8 cellular contexts compared by ENCODE assay signal in the genomic region with DNA sequence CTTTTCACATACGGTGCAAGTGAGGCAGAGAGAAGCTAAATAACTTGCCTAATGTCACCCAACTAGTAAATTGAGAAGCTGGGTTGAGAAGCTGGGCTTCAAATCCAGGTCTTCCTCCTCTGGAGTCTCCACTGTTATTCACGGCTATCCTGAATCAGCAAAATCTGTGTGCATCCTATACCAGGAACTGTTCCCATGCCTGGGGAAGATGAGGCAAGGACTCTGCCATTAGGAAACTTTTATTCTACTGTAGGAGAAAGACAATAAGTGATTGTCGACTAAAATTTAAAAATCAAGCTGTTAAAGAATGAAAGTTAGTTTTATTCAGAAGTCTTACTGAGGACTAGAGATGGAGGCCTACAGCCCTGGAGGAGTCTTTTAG. TPM values are rescaled to one million over a fixed set of nuclear protein-coding genes. Genes with fewer than 3 reads are reported as not detected.
A peak's percentile ranks its signal among the peaks of the same experiment; 100 is the strongest.
DNase-seq lines count a peak whose midpoint lies in the region; ATAC-seq lines count a peak whose summit lies in the region.

No MANE protein-coding gene starts in this region.

- peaks cover 0 to 23% (median 7%) of the 10 kb centered on the region in 5 donors for H3K4me1 ChIP-seq in subcutaneous abdominal adipose tissue (ENCODE audit: control insufficient read depth in 5 of 5, insufficient read depth in 5 of 5, low read length in 5 of 5)

- peak overlapping the region in 3 of 5 donors; percentile 74 to 84 (median 79) for H3K9ac ChIP-seq in subcutaneous abdominal adipose tissue (ENCODE audit: low read length in 5 of 5)

- H3K4me3 ChIP-seq in subcutaneous abdominal adipose tissue (ENCODE audit: low read depth in 1 of 5, low read length in 5 of 5): peak overlapping the region; percentile 62 to 95 (median 76)

- no peaks in the 10 kb centered on the region for H3K9me3 ChIP-seq in subcutaneous abdominal adipose tissue (ENCODE audit: control insufficient read depth in 5 of 5, low read length in 5 of 5)

- no peaks in the 10 kb centered on the region for H3K36me3 ChIP-seq in subcutaneous abdominal adipose tissue (ENCODE audit: control insufficient read depth in 5 of 5, insufficient read depth in 5 of 5, low read length in 5 of 5)

- no peaks in the 10 kb centered on the region for H3K9me3 Mint-ChIP-seq in T-helper 1 cell treated with Interleukin-12 subunit alpha and Interleukin-12 subunit beta and Interleukin-4 antibody, amounts not matched to agents 30 μg/mL and 1 μg/mL, for 36 hours
- no peaks in the 10 kb centered on the region for H3K9me3 Mint-ChIP-seq in activated T-helper 17 cell treated with anti-CD3 and anti-CD28 coated beads, Interleukin-2, amount 50 U/mL, for 72 hours
- no peaks in the 10 kb centered on the region for H3K9me3 Mint-ChIP-seq in immature natural killer cell

- DNase-seq in T-helper 1 cell (no peak), immature natural killer cell (no peak), DMS153 treated with DMSO at 0.1 percent for 48 hours (lab: John Stamatoyannopoulos, UW; ENCODE audit: unreplicated experiment) (no peak)

- H3K4me1 Mint-ChIP-seq in T-helper 1 cell treated with Interleukin-12 subunit alpha and Interleukin-12 subunit beta and Interleukin-4 antibody, amounts not matched to agents 30 μg/mL and 1 μg/mL, for 36 hours (ENCODE audit: low read depth): peaks cover 13% of the 10 kb centered on the region
- peaks cover 14% of the 10 kb centered on the region for H3K4me1 Mint-ChIP-seq in activated T-helper 17 cell treated with anti-CD3 and anti-CD28 coated beads, Interleukin-2, amount 50 U/mL, for 72 hours
- peaks cover 30 to 39% of the 10 kb centered on the region in 2 donors for H3K4me1 Mint-ChIP-seq in immature natural killer cell

- no peak for ATAC-seq in activated T-helper 17 cell treated with anti-CD3 and anti-CD28 coated beads, Interleukin-2, amount 50 U/mL, for 72 hours (replicated peaks)
- ATAC-seq in HG03175 (IDR thresholded peaks at IDR 0.05; ENCODE audit: unreplicated experiment): no peak
- no peak for ATAC-seq in HG03159 (IDR thresholded peaks at IDR 0.05; ENCODE audit: unreplicated experiment)

- H3K27ac Mint-ChIP-seq in T-helper 1 cell treated with Interleukin-12 subunit alpha and Interleukin-12 subunit beta and Interleukin-4 antibody, amounts not matched to agents 30 μg/mL and 1 μg/mL, for 36 hours: peak overlapping the region; percentile 73
- H3K27ac Mint-ChIP-seq in activated T-helper 17 cell treated with anti-CD3 and anti-CD28 coated beads, Interleukin-2, amount 50 U/mL, for 72 hours: peak overlapping the region; percentile 80
- peak overlapping the region; percentile 76 to 95 (median 92) for H3K27ac Mint-ChIP-seq in immature natural killer cell

- peak overlapping the region; percentile 57 for H3K27ac ChIP-seq in subcutaneous abdominal adipose tissue (ENCODE audit: low read depth, low read length)

- no peaks in the 10 kb centered on the region for H3K36me3 Mint-ChIP-seq in T-helper 1 cell treated with Interleukin-12 subunit alpha and Interleukin-12 subunit beta and Interleukin-4 antibody, amounts not matched to agents 30 μg/mL and 1 μg/mL, for 36 hours (ENCODE audit: low read depth)
- H3K36me3 Mint-ChIP-seq in activated T-helper 17 cell treated with anti-CD3 and anti-CD28 coated beads, Interleukin-2, amount 50 U/mL, for 72 hours (ENCODE audit: low read depth): no peaks in the 10 kb centered on the region
- peaks cover 0 to 5% (median 0%) of the 10 kb centered on the region in 3 donors for H3K36me3 Mint-ChIP-seq in immature natural killer cell

- peak overlapping the region; percentile 95 for H3K4me3 Mint-ChIP-seq in T-helper 1 cell treated with Interleukin-12 subunit alpha and Interleukin-12 subunit beta and Interleukin-4 antibody, amounts not matched to agents 30 μg/mL and 1 μg/mL, for 36 hours
- peak overlapping the region; percentile 94 for H3K4me3 Mint-ChIP-seq in activated T-helper 17 cell treated with anti-CD3 and anti-CD28 coated beads, Interleukin-2, amount 50 U/mL, for 72 hours
- peak overlapping the region; percentile 96 to 97 (median 96) for H3K4me3 Mint-ChIP-seq in immature natural killer cell

- no peaks in the 10 kb centered on the region for H3K27me3 Mint-ChIP-seq in T-helper 1 cell treated with Interleukin-12 subunit alpha and Interleukin-12 subunit beta and Interleukin-4 antibody, amounts not matched to agents 30 μg/mL and 1 μg/mL, for 36 hours (ENCODE audit: low read depth)
- H3K27me3 Mint-ChIP-seq in activated T-helper 17 cell treated with anti-CD3 and anti-CD28 coated beads, Interleukin-2, amount 50 U/mL, for 72 hours: no peaks in the 10 kb centered on the region
- H3K27me3 Mint-ChIP-seq in immature natural killer cell (ENCODE audit: low read depth in 3 of 3): peaks cover 3 to 11% (median 3%) of the 10 kb centered on the region in 3 donors

- H3K27me3 ChIP-seq in subcutaneous abdominal adipose tissue (ENCODE audit: control insufficient read depth in 5 of 5, insufficient read depth in 4 of 5, low read length in 5 of 5): no peaks in the 10 kb centered on the region

RNA-seq across cellular contexts. Expression of a gene that starts 0.9 kb away (rescaled TPM):
- total RNA-seq in activated T-helper 17 cell treated with anti-CD3 and anti-CD28 coated beads, Interleukin-2, amount 50 U/mL, for 72 hours: 1 to 10 TPM; 4.6 to 8.3 TPM
- polyA plus RNA-seq in immature natural killer cell: 1 to 10 TPM; 2.2 to 4.8 (median 2.9) TPM
